Comparison of ENCODE assay signal across 29 cellular contexts in the genomic region with DNA sequence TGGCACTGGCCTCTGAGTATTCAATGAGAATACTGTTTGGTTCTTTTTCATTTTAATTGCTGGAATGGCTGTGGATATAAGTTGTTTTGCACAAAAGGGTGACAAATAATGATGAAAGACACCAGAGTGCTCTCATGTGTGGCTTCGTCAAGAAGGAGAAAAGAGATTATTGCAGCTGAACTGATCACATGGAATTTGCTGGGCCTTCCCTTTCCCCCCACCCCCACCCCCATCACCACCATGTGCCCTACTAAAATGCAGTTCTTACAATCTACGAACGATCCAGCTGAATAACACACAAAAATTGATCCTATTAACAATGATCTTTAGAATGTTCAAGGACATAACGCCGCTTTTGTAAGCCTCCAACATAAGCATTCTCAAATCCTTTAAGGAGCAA.
"Had no signal": no experiment of that assay in that cellular context is flagged by ENCODE, and none has a peak within 500 bp of the region (broad histone marks: within the 10 kb centered on the region; RNA-seq: fewer than 3 reads in every experiment).

No MANE protein-coding gene starts in this region.

- H3K36me3 ChIP-seq: MG63 had no signal

- H3K9me3 Mint-ChIP-seq: activated B cell treated with CpG ODN at 0.5 μM for 24 hours; activated CD4-positive, alpha-beta memory T cell treated with anti-CD3 and anti-CD28 coated beads for 36 hours; activated CD4-positive, alpha-beta T cell treated with anti-CD3 and anti-CD28 coated beads, Interleukin-2, amount 10 ng/mL, durations not matched to agents 7 days and 5 days; activated naive CD4-positive, alpha-beta T cell treated with anti-CD3 and anti-CD28 coated beads for 36 hours; activated T-cell treated with anti-CD3 and anti-CD28 coated beads, Interleukin-2, amount 50 U/mL, for 4 hours; IgD-negative memory B cell; T-cell had no signal

- H3K4me1 Mint-ChIP-seq: activated B cell treated with CpG ODN at 0.5 μM for 24 hours; activated CD4-positive, alpha-beta T cell treated with anti-CD3 and anti-CD28 coated beads, Interleukin-2, amount 10 ng/mL, durations not matched to agents 7 days and 5 days; IgD-negative memory B cell; T-cell had no signal

- H3K36me3 Mint-ChIP-seq: activated CD4-positive, alpha-beta memory T cell treated with anti-CD3 and anti-CD28 coated beads for 36 hours; activated naive CD8-positive, alpha-beta T cell; IgD-negative memory B cell; T-cell had no signal

- DNase-seq: activated B cell treated with CpG ODN at 0.5 μM for 24 hours; activated CD4-positive, alpha-beta memory T cell treated with anti-CD3 and anti-CD28 coated beads for 36 hours; activated CD4-positive, alpha-beta T cell treated with anti-CD3 and anti-CD28 coated beads for 1 hour; activated CD4-positive, alpha-beta T cell treated with anti-CD3 and anti-CD28 coated beads, Interleukin-2, amount 10 ng/mL, durations not matched to agents 7 days and 5 days; activated CD8-positive, alpha-beta memory T cell treated with anti-CD3 and anti-CD28 coated beads for 24 hours; activated effector memory CD4-positive, alpha-beta T cell treated with anti-CD3 and anti-CD28 coated beads, Interleukin-2, amount 50 U/mL, for 16 hours; activated naive CD4-positive, alpha-beta T cell treated with anti-CD3 and anti-CD28 coated beads for 36 hours; activated T-cell treated with anti-CD3 and anti-CD28 coated beads, Interleukin-2, amount 50 U/mL, for 4 hours; amygdala; KG1; MG63; MV-4-11; NCI-H1092 treated with DMSO at 0.1 percent for 48 hours; NCI-H1436; NCI-H1694 treated with DMSO at 0.1 percent for 48 hours; NCI-H2081; NCI-H510A treated with DMSO at 0.1 percent for 48 hours; NCI-H69; NK-92 treated with Interleukin-12 subunit alpha and Interleukin-12 subunit beta, amount 100 ng/mL, for 24 hours; OCI-M1; RPMI8226; T-cell; T-helper 2 cell; T1000 had no signal

- H3K9me3 ChIP-seq: MG63 had no signal

- H3K4me3 ChIP-seq: MG63, SK-N-MC had no signal

- H3K27me3 Mint-ChIP-seq: activated B cell treated with CpG ODN at 0.5 μM for 24 hours; activated CD4-positive, alpha-beta memory T cell treated with anti-CD3 and anti-CD28 coated beads for 36 hours; activated CD4-positive, alpha-beta T cell treated with anti-CD3 and anti-CD28 coated beads, Interleukin-2, amount 10 ng/mL, durations not matched to agents 7 days and 5 days; IgD-negative memory B cell had no signal

- H3K4me3 Mint-ChIP-seq: activated B cell treated with CpG ODN at 0.5 μM for 24 hours; activated CD4-positive, alpha-beta memory T cell treated with anti-CD3 and anti-CD28 coated beads for 36 hours; activated CD4-positive, alpha-beta T cell treated with anti-CD3 and anti-CD28 coated beads, Interleukin-2, amount 10 ng/mL, durations not matched to agents 7 days and 5 days; activated naive CD4-positive, alpha-beta T cell treated with anti-CD3 and anti-CD28 coated beads for 36 hours; activated naive CD8-positive, alpha-beta T cell; activated T-cell treated with anti-CD3 and anti-CD28 coated beads, Interleukin-2, amount 50 U/mL, for 4 hours; IgD-negative memory B cell; T-cell had no signal

- H3K27ac Mint-ChIP-seq: activated B cell treated with CpG ODN at 0.5 μM for 24 hours; activated CD4-positive, alpha-beta memory T cell treated with anti-CD3 and anti-CD28 coated beads for 36 hours; activated CD4-positive, alpha-beta T cell treated with anti-CD3 and anti-CD28 coated beads, Interleukin-2, amount 10 ng/mL, durations not matched to agents 7 days and 5 days; activated naive CD4-positive, alpha-beta T cell treated with anti-CD3 and anti-CD28 coated beads for 36 hours; activated naive CD8-positive, alpha-beta T cell; IgD-negative memory B cell; T-cell had no signal

- ATAC-seq: activated T-cell treated with anti-CD3 and anti-CD28 coated beads, Interleukin-2, amount 50 U/mL, for 4 hours; Panc1; Right ventricle myocardium inferior; T-cell had no signal

- H3K27ac ChIP-seq: SK-N-MC had no signal
